ENCODE assay signal across 18 cellular contexts in genomic region chrX:53563324-53563723, GRCh38.
DNase-seq lines count a peak whose midpoint lies in the region; ATAC-seq and TF ChIP-seq lines count a peak whose summit lies in the region.
"Had no signal": no experiment of that assay in that cellular context is flagged by ENCODE, and none has a peak within 500 bp of the region (broad histone marks: within the 10 kb centered on the region; RNA-seq: fewer than 3 reads in every experiment).

No MANE protein-coding gene starts in this region.

- H3K4me1 Mint-ChIP-seq in activated CD4-positive, alpha-beta T cell treated with anti-CD3 and anti-CD28 coated beads for 36 hours: no peaks in the 10 kb centered on the region
- no peaks in the 10 kb centered on the region for H3K4me1 Mint-ChIP-seq in activated naive CD4-positive, alpha-beta T cell treated with anti-CD3 and anti-CD28 coated beads for 36 hours (ENCODE audit: low read depth)
- H3K4me1 Mint-ChIP-seq in endothelial cell (ENCODE audit: unreplicated experiment): no peaks in the 10 kb centered on the region
- H3K4me1 Mint-ChIP-seq: CD4-positive, alpha-beta memory T cell; H9 had no signal

- peak; percentile 55 for ATAC-seq in activated CD4-positive, alpha-beta T cell treated with anti-CD3 and anti-CD28 coated beads for 36 hours
- no peak for ATAC-seq in HG02840 (IDR thresholded peaks at IDR 0.05; ENCODE audit: low FRiP score, unreplicated experiment)
- ATAC-seq: A549, HepG2 had no signal

- no peaks in the 10 kb centered on the region for H3K9me3 Mint-ChIP-seq in activated CD4-positive, alpha-beta T cell treated with anti-CD3 and anti-CD28 coated beads for 36 hours (ENCODE audit: low read depth)
- no peaks in the 10 kb centered on the region for H3K9me3 Mint-ChIP-seq in activated naive CD4-positive, alpha-beta T cell treated with anti-CD3 and anti-CD28 coated beads for 36 hours
- H3K9me3 Mint-ChIP-seq in endothelial cell (ENCODE audit: unreplicated experiment): no peaks in the 10 kb centered on the region

- no peak overlapping the region for H3K4me3 Mint-ChIP-seq in activated CD4-positive, alpha-beta T cell treated with anti-CD3 and anti-CD28 coated beads for 36 hours
- no peak overlapping the region for H3K4me3 Mint-ChIP-seq in activated naive CD4-positive, alpha-beta T cell treated with anti-CD3 and anti-CD28 coated beads for 36 hours
- H3K4me3 Mint-ChIP-seq in endothelial cell (ENCODE audit: unreplicated experiment): peak overlapping the region; percentile 44
- H3K4me3 Mint-ChIP-seq: CD4-positive, alpha-beta memory T cell; H9 had no signal

- no peak overlapping the region for H3K4me3 ChIP-seq in testis
- H3K4me3 ChIP-seq: A549 had no signal

- no peak for TF ChIP-seq CTCF in endothelial cell (IDR thresholded peaks at IDR 0.05; ENCODE audit: unreplicated experiment)
- no peak for TF ChIP-seq CTCF in testis (IDR thresholded peaks at IDR 0.05)

- POLR2A ChIA-PET in activated CD4-positive, alpha-beta T cell treated with anti-CD3 and anti-CD28 coated beads for 36 hours (lab: Charles Lee): interaction anchor here (0.6 kb wide), 1 partner anchor 52 kb away, joined by 3 read pairs; no protein-coding TSS in a partner anchor

- no peaks in the 10 kb centered on the region for H3K4me1 ChIP-seq in testis
- H3K4me1 ChIP-seq: A549 had no signal

- intact Hi-C loops in activated CD4-positive, alpha-beta T cell treated with anti-CD3 and anti-CD28 coated beads for 36 hours (cut with DNase I, micrococcal nuclease): no loop called here
- intact Hi-C loops in activated naive CD4-positive, alpha-beta T cell treated with anti-CD3 and anti-CD28 coated beads for 36 hours (cut with micrococcal nuclease): no loop called here
- intact Hi-C loops in testis (cut with DNase I; ENCODE audit: low total_unique reads): no loop called here

- WGBS in testis, 2 donors: 52 to 73% methylated on average over 4 of the region's 4 CpGs

- H3K27me3 Mint-ChIP-seq in activated CD4-positive, alpha-beta T cell treated with anti-CD3 and anti-CD28 coated beads for 36 hours: no peaks in the 10 kb centered on the region
- H3K27me3 Mint-ChIP-seq in activated naive CD4-positive, alpha-beta T cell treated with anti-CD3 and anti-CD28 coated beads for 36 hours (ENCODE audit: low read depth): no peaks in the 10 kb centered on the region
- peaks cover 3% of the 10 kb centered on the region for H3K27me3 Mint-ChIP-seq in endothelial cell (ENCODE audit: unreplicated experiment)
- H3K27me3 Mint-ChIP-seq: CD4-positive, alpha-beta memory T cell had no signal

- no peaks in the 10 kb centered on the region for H3K36me3 ChIP-seq in testis (ENCODE audit: low read depth, missing control alignments)

- no peak overlapping the region for H3K27ac Mint-ChIP-seq in activated CD4-positive, alpha-beta T cell treated with anti-CD3 and anti-CD28 coated beads for 36 hours
- peak overlapping the region; percentile 39 for H3K27ac Mint-ChIP-seq in activated naive CD4-positive, alpha-beta T cell treated with anti-CD3 and anti-CD28 coated beads for 36 hours
- no peak overlapping the region for H3K27ac Mint-ChIP-seq in endothelial cell (ENCODE audit: unreplicated experiment)
- H3K27ac Mint-ChIP-seq: CD4-positive, alpha-beta memory T cell; H9 had no signal

- peak; percentile 12 for DNase-seq in activated CD4-positive, alpha-beta T cell treated with anti-CD3 and anti-CD28 coated beads for 36 hours
- DNase-seq in activated CD4-positive, alpha-beta T cell treated with anti-CD3 and anti-CD28 coated beads for 4 hours: no peak
- DNase-seq in activated naive CD4-positive, alpha-beta T cell treated with anti-CD3 and anti-CD28 coated beads for 36 hours: no peak
- no peak for DNase-seq in activated naive CD4-positive, alpha-beta T cell treated with Interleukin-2 at 50 U/mL for 16 hours
- DNase-seq in endothelial cell (ENCODE audit: low spot score) (no peak), testis (peak; percentile 68), caudate nucleus (lab: John Stamatoyannopoulos, UW) (no peak)
- DNase-seq: AML-193; Calu3; CD4-positive, alpha-beta memory T cell; DMS79 treated with DMSO at 0.1 percent for 48 hours; GF-D8; H9 had no signal

- H3K27me3 ChIP-seq in testis: no peaks in the 10 kb centered on the region

- H3K27ac ChIP-seq in testis: no peak overlapping the region
- H3K27ac ChIP-seq in caudate nucleus (ENCODE audit: low read depth, low read length): no peak overlapping the region
- H3K27ac ChIP-seq: 22Rv1, A549, C4-2B had no signal

- H3K36me3 Mint-ChIP-seq in activated CD4-positive, alpha-beta T cell treated with anti-CD3 and anti-CD28 coated beads for 36 hours (ENCODE audit: low read depth): peaks cover 82% of the 10 kb centered on the region
- peaks cover 63% of the 10 kb centered on the region for H3K36me3 Mint-ChIP-seq in activated naive CD4-positive, alpha-beta T cell treated with anti-CD3 and anti-CD28 coated beads for 36 hours (ENCODE audit: low read depth)
- peaks cover 47% of the 10 kb centered on the region for H3K36me3 Mint-ChIP-seq in endothelial cell (ENCODE audit: low read depth, unreplicated experiment)

- no peaks in the 10 kb centered on the region for H3K9me3 ChIP-seq in testis
- H3K9me3 ChIP-seq: A549 had no signal

- TF ChIP-seq POLR2A in testis (IDR thresholded peaks at IDR 0.05): no peak

- CTCF ChIA-PET in activated CD4-positive, alpha-beta T cell treated with anti-CD3 and anti-CD28 coated beads for 36 hours (lab: Charles Lee): interaction anchor here (0.6 kb wide), 1 partner anchor 373 kb away, joined by 3 read pairs; no protein-coding TSS in a partner anchor
- CTCF ChIA-PET in activated naive CD4-positive, alpha-beta T cell treated with anti-CD3 and anti-CD28 coated beads for 36 hours (lab: Charles Lee): no interaction called here

Comparison
In these comparisons a context has a peak if more than half of its experiments do, and no peak if none do; other contexts are left out.
1. DNase-seq: peak in activated CD4-positive, alpha-beta T cell treated with anti-CD3 and anti-CD28 coated beads for 36 hours (single experiment) and testis (single experiment); none in activated CD4-positive, alpha-beta T cell treated with anti-CD3 and anti-CD28 coated beads for 4 hours (0 of 2), activated naive CD4-positive, alpha-beta T cell treated with anti-CD3 and anti-CD28 coated beads for 36 hours (single experiment), activated naive CD4-positive, alpha-beta T cell treated with Interleukin-2 at 50 U/mL for 16 hours (single experiment), endothelial cell (single experiment) and caudate nucleus (0 of 61).